31 cellular contexts compared by ENCODE assay signal in genomic region chr6:46581459-46582177, GRCh38.
"Had no signal": no experiment of that assay in that cellular context is flagged by ENCODE, and none has a peak within 500 bp of the region (broad histone marks: within the 10 kb centered on the region; RNA-seq: fewer than 3 reads in every experiment).

No MANE protein-coding gene starts in this region.

- DNase-seq: cortex of kidney; effector memory CD8-positive, alpha-beta T cell; erythroblast; esophagus squamous epithelium; foreskin melanocyte; glutamatergic neuron; heart right ventricle; hippocampal formation; islet precursor cell; kidney glomerular epithelial cell; left ventricle myocardium superior; lower lobe of right lung; mucosa of descending colon; naive B cell; psoas muscle; right cardiac atrium; small intestine; stimulated activated CD4-positive, alpha-beta T cell treated with anti-CD3 and anti-CD28 coated beads, Interleukin-12 subunit alpha, Interleukin-12 subunit beta, amount 100 ng/mL, for 4 hours; stimulated activated CD4-positive, alpha-beta T cell treated with anti-CD3 and anti-CD28 coated beads, Interleukin-1b, Interleukin-23, amount 100 ng/mL, for 48 hours; stimulated activated CD4-positive, alpha-beta T cell treated with anti-CD3 and anti-CD28 coated beads, Interleukin-4, amount 100 ng/mL, for 1 hour; stimulated activated CD8-positive, alpha-beta memory T cell treated with anti-CD3 and anti-CD28 coated beads, Interleukin-4, amount 100 ng/mL, for 48 hours; stimulated activated naive CD4-positive, alpha-beta T cell; stimulated activated naive CD8-positive, alpha-beta T cell treated with anti-CD3 and anti-CD28 coated beads, Interleukin-15, amount 100 ng/mL, for 72 hours; transverse colon; upper lobe of right lung; uterus had no signal

- H3K9me3 ChIP-seq: esophagus squamous epithelium, heart right ventricle, lower lobe of right lung, mucosa of descending colon, psoas muscle, suprapubic skin, transverse colon, upper lobe of right lung, uterus had no signal

- ATAC-seq: effector memory CD8-positive, alpha-beta T cell; heart right ventricle; left ventricle myocardium superior; lower lobe of right lung; mucosa of descending colon; natural killer cell treated with Interleukin-12 subunit alpha and Interleukin-12 subunit beta and Interleukin-15 and Interleukin-18, amount 100 ng/mL, for 72 hours; psoas muscle; right cardiac atrium; stimulated activated naive CD8-positive, alpha-beta T cell treated with anti-CD3 and anti-CD28 coated beads, Interleukin-15, amount 100 ng/mL, for 72 hours; upper lobe of right lung had no signal

- H3K4me1 ChIP-seq: lower lobe of right lung, psoas muscle, suprapubic skin, upper lobe of right lung, uterus had no signal

- H3K27me3 ChIP-seq: esophagus squamous epithelium, heart right ventricle, suprapubic skin, transverse colon, upper lobe of right lung, uterus had no signal

- H3K36me3 ChIP-seq: esophagus squamous epithelium, heart right ventricle, lower lobe of right lung, suprapubic skin, transverse colon, upper lobe of right lung, uterus had no signal

- H3K36me3 Mint-ChIP-seq: memory B cell; naive B cell; natural killer cell treated with Interleukin-12 subunit alpha and Interleukin-12 subunit beta and Interleukin-15 and Interleukin-18, amount 100 ng/mL, for 72 hours had no signal

- H3K27ac Mint-ChIP-seq: effector memory CD8-positive, alpha-beta T cell; memory B cell; mesothelial cell of epicardium; naive B cell; natural killer cell treated with Interleukin-12 subunit alpha and Interleukin-12 subunit beta and Interleukin-15 and Interleukin-18, amount 100 ng/mL, for 72 hours; stimulated activated naive CD8-positive, alpha-beta T cell treated with anti-CD3 and anti-CD28 coated beads, Interleukin-15, amount 100 ng/mL, for 72 hours had no signal

- H3K4me1 Mint-ChIP-seq: memory B cell; naive B cell; neural crest cell; stimulated activated naive CD8-positive, alpha-beta T cell treated with anti-CD3 and anti-CD28 coated beads, Interleukin-15, amount 100 ng/mL, for 72 hours had no signal

- H3K9me3 Mint-ChIP-seq: effector memory CD8-positive, alpha-beta T cell; memory B cell; natural killer cell treated with Interleukin-12 subunit alpha and Interleukin-12 subunit beta and Interleukin-15 and Interleukin-18, amount 100 ng/mL, for 72 hours; neural crest cell; stimulated activated naive CD8-positive, alpha-beta T cell treated with anti-CD3 and anti-CD28 coated beads, Interleukin-15, amount 100 ng/mL, for 72 hours had no signal

- H3K4me3 Mint-ChIP-seq: effector memory CD8-positive, alpha-beta T cell; memory B cell; mesothelial cell of epicardium; naive B cell; natural killer cell treated with Interleukin-12 subunit alpha and Interleukin-12 subunit beta and Interleukin-15 and Interleukin-18, amount 100 ng/mL, for 72 hours; neural crest cell; stimulated activated naive CD8-positive, alpha-beta T cell treated with anti-CD3 and anti-CD28 coated beads, Interleukin-15, amount 100 ng/mL, for 72 hours had no signal

- H3K4me3 ChIP-seq: esophagus squamous epithelium, heart right ventricle, lower lobe of right lung, mucosa of descending colon, psoas muscle, suprapubic skin, transverse colon, upper lobe of right lung, uterus had no signal

- H3K27ac ChIP-seq: esophagus squamous epithelium, heart right ventricle, lower lobe of right lung, psoas muscle, suprapubic skin, transverse colon, upper lobe of right lung, uterus had no signal
